8 cellular contexts compared by ENCODE assay signal in the genomic region with DNA sequence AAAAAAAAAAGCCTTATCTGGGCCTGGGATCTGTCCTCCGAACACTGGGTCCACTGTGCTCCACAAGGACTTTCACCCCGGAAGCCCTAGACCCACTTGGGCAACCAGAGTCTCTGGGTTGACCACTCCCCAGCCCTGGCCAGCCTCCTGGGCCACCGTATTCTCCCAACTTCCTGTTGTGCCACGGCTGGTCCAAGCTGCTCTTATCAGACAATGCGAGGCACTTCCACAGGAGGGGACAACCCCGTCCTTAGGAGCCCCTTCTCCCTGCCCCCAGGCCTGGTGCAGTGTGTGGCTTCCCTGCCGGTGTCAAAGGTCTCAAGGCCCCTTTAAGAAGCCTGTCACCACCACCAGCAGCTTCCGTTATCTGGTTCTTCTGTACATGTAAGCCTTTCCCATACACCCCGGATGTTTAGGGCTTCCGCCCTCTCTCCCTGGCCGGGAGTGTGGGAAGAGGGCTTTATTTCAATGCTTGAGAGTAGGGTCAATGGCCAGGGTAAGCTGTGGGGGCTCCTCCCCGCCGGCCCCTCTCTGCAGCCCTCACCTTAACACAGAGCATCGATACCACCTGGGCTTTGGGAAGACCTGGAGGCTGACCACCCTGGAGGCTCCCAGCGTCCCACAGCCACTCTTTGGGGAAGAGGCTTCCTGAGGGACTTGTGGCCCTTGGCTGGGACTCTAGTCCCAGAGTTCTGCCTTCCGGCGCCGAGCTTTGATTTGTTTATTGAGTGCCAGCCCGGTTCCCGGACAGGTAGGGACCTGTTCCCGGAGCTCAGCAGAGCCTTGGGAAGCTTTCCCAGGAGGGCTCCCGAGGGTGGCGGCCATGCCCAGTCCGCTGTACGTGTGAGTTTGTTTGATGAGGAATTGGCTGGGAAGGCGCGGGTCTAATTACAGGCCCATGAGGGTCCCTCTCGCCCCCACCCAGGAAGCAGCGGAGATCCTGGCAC.
DNase-seq lines count a peak whose midpoint lies in the region; ATAC-seq and TF ChIP-seq lines count a peak whose summit lies in the region.

No MANE protein-coding gene starts in this region.

- 54 to 73% (median 65%) methylated on average over 14 to 29 of the region's 29 CpGs for WGBS in adrenal gland, 4 donors
- 76 to 83% (median 80%) methylated on average over 25 to 29 of the region's 29 CpGs for WGBS in ovary, 3 donors
- WGBS in SK-N-SH (ENCODE audit: low lambda C conversion rate): 96% methylated on average over 29 of the region's 29 CpGs

- H3K27me3 ChIP-seq in CD4-positive, CD25-positive, alpha-beta regulatory T cell (ENCODE audit: control insufficient read depth, insufficient read depth, low read length): no peaks in the 10 kb centered on the region
- H3K27me3 ChIP-seq in adrenal gland (no peaks in the 10 kb centered on the region), mucosa of stomach (ENCODE audit: control insufficient read depth, insufficient read depth, low read length) (no peaks in the 10 kb centered on the region), ovary (no peaks in the 10 kb centered on the region), SK-N-SH (ENCODE audit: insufficient read depth) (no peaks in the 10 kb centered on the region)

- peak overlapping the region; percentile 98 to 100 (median 99) for H3K27ac Mint-ChIP-seq in CD4-positive, CD25-positive, alpha-beta regulatory T cell

- intact Hi-C loops in adrenal gland (cut with DNase I) (no loop called here), ovary (cut with DNase I) (no loop called here)

- H3K9me2 ChIP-seq in SK-N-SH: no peaks in the 10 kb centered on the region

- H4K20me1 ChIP-seq in SK-N-SH (ENCODE audit: insufficient read depth): peaks cover 80% of the 10 kb centered on the region

- TF ChIP-seq RAD21 in SK-N-SH (IDR thresholded peaks at IDR 0.05; ENCODE audit: low read length): no peak

- CTCF ChIA-PET in SK-N-SH (lab: Yijun Ruan, JAX): interaction anchor here (1.2 to 7.6 kb wide), 5 partner anchors 17 to 124 kb away, joined by 3 to 71 read pairs (median 15); no protein-coding TSS in a partner anchor

- H3K36me3 ChIP-seq in CD4-positive, CD25-positive, alpha-beta regulatory T cell (ENCODE audit: control insufficient read depth, insufficient read depth, low read length): no peaks in the 10 kb centered on the region
- H3K36me3 ChIP-seq in adrenal gland (replicated peaks in 1 of 2) (no peaks in the 10 kb centered on the region), mucosa of stomach (ENCODE audit: control insufficient read depth, insufficient read depth, low read length) (no peaks in the 10 kb centered on the region), ovary (no peaks in the 10 kb centered on the region), SK-N-SH (replicated peaks in 1 of 2; ENCODE audit: control insufficient read depth in 1 of 2, insufficient read depth in 2 of 2, low read length in 1 of 2) (peaks cover 3% of the 10 kb centered on the region in 2 experiments)

- H3K4me3 ChIP-seq in CD4-positive, CD25-positive, alpha-beta regulatory T cell (ENCODE audit: low read depth, low read length): peak overlapping the region; percentile 97
- H3K4me3 ChIP-seq in LNCaP clone FGC (ENCODE audit: low read depth, low read length): peak overlapping the region; percentile 31
- peak overlapping the region in 1 of 4 donors; percentile 13 for H3K4me3 ChIP-seq in adrenal gland
- no peak overlapping the region for H3K4me3 ChIP-seq in mucosa of stomach (ENCODE audit: low read length)
- no peak overlapping the region for H3K4me3 ChIP-seq in ovary
- H3K4me3 ChIP-seq in SK-N-SH (ENCODE audit: low read depth in 2 of 2, low read length in 1 of 2): no peak overlapping the region
- H3K4me3 ChIP-seq in foreskin fibroblast (ENCODE audit: low read depth in 1 of 2, low read length in 2 of 2): no peak overlapping the region

- H3K36me3 Mint-ChIP-seq in CD4-positive, CD25-positive, alpha-beta regulatory T cell: peaks cover 18% of the 10 kb centered on the region

- POLR2A ChIA-PET in SK-N-SH (lab: Yijun Ruan, JAX): interaction anchor here (0.9 kb wide), 1 partner anchor 23 kb away, joined by 4 read pairs; no protein-coding TSS in a partner anchor

- TF ChIP-seq EP300 in ovary (IDR thresholded peaks at IDR 0.05) (no peak), SK-N-SH (IDR thresholded peaks at IDR 0.05; ENCODE audit: borderline replicate concordance in 1 of 2, low read depth in 1 of 2, low read length in 1 of 2) (no peak)

- H3K9ac ChIP-seq in mucosa of stomach (ENCODE audit: low read length): peak overlapping the region; percentile 56
- H3K9ac ChIP-seq in SK-N-SH: no peak overlapping the region

- peaks cover 97% of the 10 kb centered on the region for H3K79me2 ChIP-seq in SK-N-SH (ENCODE audit: insufficient read depth)

- H3K9me3 Mint-ChIP-seq in CD4-positive, CD25-positive, alpha-beta regulatory T cell: peaks cover 0 to 1% (median 0%) of the 10 kb centered on the region in 7 donors

- H3K4me1 ChIP-seq in CD4-positive, CD25-positive, alpha-beta regulatory T cell (ENCODE audit: control insufficient read depth, insufficient read depth, low read length, poor library complexity, severe bottlenecking): peaks cover 84% of the 10 kb centered on the region
- H3K4me1 ChIP-seq in adrenal gland (replicated peaks in 1 of 2) (peaks cover 32 to 70% of the 10 kb centered on the region in 2 donors), mucosa of stomach (ENCODE audit: control insufficient read depth, insufficient read depth, low read length) (peaks cover 80% of the 10 kb centered on the region), ovary (ENCODE audit: insufficient read depth) (peaks cover 19% of the 10 kb centered on the region), SK-N-SH (ENCODE audit: control insufficient read depth in 1 of 2, insufficient read depth in 2 of 2, low read depth in 1 of 2, low read length in 1 of 2) (peaks cover 28 to 65% of the 10 kb centered on the region in 2 experiments)

- no peak overlapping the region for H3K4me2 ChIP-seq in SK-N-SH

- no peaks in the 10 kb centered on the region for H3K9me3 ChIP-seq in CD4-positive, CD25-positive, alpha-beta regulatory T cell (ENCODE audit: control insufficient read depth in 2 of 2, low read length in 2 of 2)
- no peaks in the 10 kb centered on the region for H3K9me3 ChIP-seq in adrenal gland (replicated peaks in 1 of 3)
- H3K9me3 ChIP-seq in mucosa of stomach (ENCODE audit: control insufficient read depth, low read length): no peaks in the 10 kb centered on the region
- H3K9me3 ChIP-seq in ovary: no peaks in the 10 kb centered on the region
- no peaks in the 10 kb centered on the region for H3K9me3 ChIP-seq in SK-N-SH

- TF ChIP-seq POLR2A in adrenal gland (IDR thresholded peaks at IDR 0.05) (no peak), ovary (IDR thresholded peaks at IDR 0.05) (no peak)

- ATAC-seq in CD4-positive, CD25-positive, alpha-beta regulatory T cell (ENCODE audit: low read depth in 2 of 2): peak; percentile 35 to 51

- H2AFZ ChIP-seq in SK-N-SH (ENCODE audit: low read depth): no peak overlapping the region

- peak; percentile 48 to 87 (median 64) for DNase-seq in CD4-positive, CD25-positive, alpha-beta regulatory T cell
- no peak for DNase-seq in LNCaP clone FGC (ENCODE audit: low read depth)
- no peak for DNase-seq in adrenal gland
- no peak for DNase-seq in ovary
- no peak for DNase-seq in SK-N-SH
- DNase-seq in A172 (ENCODE audit: low spot score): no peak
- DNase-seq in foreskin fibroblast: no peak

- TF ChIP-seq CTCF in LNCaP clone FGC (IDR thresholded peaks at IDR 0.05; ENCODE audit: control insufficient read depth, extremely low read depth, insufficient read depth): no peak
- no peak for TF ChIP-seq CTCF in adrenal gland (IDR thresholded peaks at IDR 0.05)
- TF ChIP-seq CTCF in ovary (IDR thresholded peaks at IDR 0.05): no peak
- no peak for TF ChIP-seq CTCF in SK-N-SH (IDR thresholded peaks at IDR 0.05)
- TF ChIP-seq CTCF in foreskin fibroblast (IDR thresholded peaks at IDR 0.05; ENCODE audit: low read depth, low read length): no peak

- H3K4me3 Mint-ChIP-seq in CD4-positive, CD25-positive, alpha-beta regulatory T cell: peak overlapping the region; percentile 91 to 100 (median 96)

- H3F3A ChIP-seq in SK-N-SH (replicated peaks; ENCODE audit: insufficient read depth): peaks cover 20% of the 10 kb centered on the region

- no peaks in the 10 kb centered on the region for H3K27me3 Mint-ChIP-seq in CD4-positive, CD25-positive, alpha-beta regulatory T cell

- peaks cover 0 to 54% (median 33%) of the 10 kb centered on the region in 4 donors for H3K4me1 Mint-ChIP-seq in CD4-positive, CD25-positive, alpha-beta regulatory T cell

- peak overlapping the region; percentile 91 for H3K27ac ChIP-seq in CD4-positive, CD25-positive, alpha-beta regulatory T cell (ENCODE audit: insufficient read depth, low read length, poor library complexity, severe bottlenecking)
- peak overlapping the region in 4 of 5 donors; percentile 19 to 92 (median 52) for H3K27ac ChIP-seq in adrenal gland
- no peak overlapping the region for H3K27ac ChIP-seq in ovary
- peak overlapping the region in 1 of 2 experiments; percentile 12; a peak in 1 of 4 replicates for H3K27ac ChIP-seq in SK-N-SH (ENCODE audit: low read depth in 2 of 2, low read length in 1 of 2)

TF ChIP-seq in SK-N-SH, 30 proteins besides CTCF, POLR2A, EP300 and RAD21 (continues in another document):
- no peak for TF ChIP-seq FOXM1 (IDR thresholded peaks at IDR 0.05; ENCODE audit: low read depth)
- no peak for TF ChIP-seq YY1 (IDR thresholded peaks at IDR 0.05; ENCODE audit: low read depth)
- TF ChIP-seq, protein P1, sequence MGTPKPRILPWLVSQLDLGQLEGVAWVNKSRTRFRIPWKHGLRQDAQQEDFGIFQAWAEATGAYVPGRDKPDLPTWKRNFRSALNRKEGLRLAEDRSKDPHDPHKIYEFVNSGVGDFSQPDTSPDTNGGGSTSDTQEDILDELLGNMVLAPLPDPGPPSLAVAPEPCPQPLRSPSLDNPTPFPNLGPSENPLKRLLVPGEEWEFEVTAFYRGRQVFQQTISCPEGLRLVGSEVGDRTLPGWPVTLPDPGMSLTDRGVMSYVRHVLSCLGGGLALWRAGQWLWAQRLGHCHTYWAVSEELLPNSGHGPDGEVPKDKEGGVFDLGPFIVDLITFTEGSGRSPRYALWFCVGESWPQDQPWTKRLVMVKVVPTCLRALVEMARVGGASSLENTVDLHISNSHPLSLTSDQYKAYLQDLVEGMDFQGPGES (IDR thresholded peaks at IDR 0.05; ENCODE audit: low read depth, low read length): no peak

Comparison
In these comparisons a context has a peak if more than half of its experiments do, and no peak if none do; other contexts are left out.
1. DNase-seq: peak in CD4-positive, CD25-positive, alpha-beta regulatory T cell (3 of 3); none in LNCaP clone FGC (single experiment), adrenal gland (0 of 7), ovary (0 of 5), SK-N-SH (single experiment), A172 (single experiment) and foreskin fibroblast (0 of 2).
2. H3K27ac ChIP-seq: peak in CD4-positive, CD25-positive, alpha-beta regulatory T cell (single experiment) and adrenal gland (4 of 5); none in ovary (0 of 2).
3. H3K4me3 ChIP-seq: peak in CD4-positive, CD25-positive, alpha-beta regulatory T cell (single experiment) and LNCaP clone FGC (single experiment); none in mucosa of stomach (single experiment), ovary (single experiment), SK-N-SH (0 of 2) and foreskin fibroblast (0 of 2).